In genomic region chr1:53065391-53065790, GRCh38 we compare ENCODE assay signal across 21 cellular contexts. TPM values are rescaled to one million over a fixed set of nuclear protein-coding genes. Genes with fewer than 3 reads are reported as not detected.
A peak's percentile ranks its signal among the peaks of the same experiment; 100 is the strongest.
DNase-seq lines count a peak whose midpoint lies in the region; ATAC-seq, FAIRE-seq and TF ChIP-seq lines count a peak whose summit lies in the region.
"Had no signal": no experiment of that assay in that cellular context is flagged by ENCODE, and none has a peak within 500 bp of the region (broad histone marks: within the 10 kb centered on the region; RNA-seq: fewer than 3 reads in every experiment).

No MANE protein-coding gene starts in this region.

- no peak overlapping the region for H2BK5ac ChIP-seq in H1 (ENCODE audit: low read depth, low read length)

- peak overlapping the region; percentile 27; the same call in 1 of the 2 replicates for H2BK12ac ChIP-seq in H1 (ENCODE audit: low read depth, low read length)

- H3K4me3 ChIP-seq in left ventricle myocardium inferior (no peak overlapping the region), H1 (ENCODE audit: extremely low read depth in 1 of 4, insufficient read depth in 2 of 4, low read depth in 3 of 4, low read length in 4 of 4) (no peak overlapping the region)
- H3K4me3 ChIP-seq: BLaER1, SJCRH30 had no signal

- H2AK5ac ChIP-seq in H1 (ENCODE audit: low read depth, low read length): no peak overlapping the region

- no peaks in the 10 kb centered on the region for H4K20me1 ChIP-seq in H1 (replicated peaks in 1 of 2; ENCODE audit: control insufficient read depth in 1 of 2, insufficient read depth in 2 of 2, low read length in 2 of 2)
- H4K20me1 ChIP-seq: BLaER1 had no signal

- peaks cover 26% of the 10 kb centered on the region for H3K4me1 Mint-ChIP-seq in nephron

- TF ChIP-seq RAD21 in H1 (IDR thresholded peaks at IDR 0.05 in 1 of 2, conservative IDR thresholded peaks at IDR 0.05 in 1 of 2; ENCODE audit: low read depth in 2 of 2, low read length in 2 of 2): peak; percentile 36 to 37

- H3K4me3 Mint-ChIP-seq in nephron: peak overlapping the region; percentile 27 to 60 (median 28)

- no peaks in the 10 kb centered on the region for H3K9me3 Mint-ChIP-seq in nephron

- H3K23ac ChIP-seq in H1 (ENCODE audit: insufficient read length): no peak overlapping the region

- H3K9ac ChIP-seq in H1 (replicated peaks in 1 of 4; ENCODE audit: extremely low read depth in 1 of 4, low read depth in 3 of 4, low read length in 3 of 4): no peak overlapping the region
- H3K9ac ChIP-seq: BLaER1 had no signal

- peaks cover 34% of the 10 kb centered on the region for H3K4me1 ChIP-seq in left ventricle myocardium inferior
- H3K4me1 ChIP-seq in H1 (replicated peaks in 1 of 4; ENCODE audit: control insufficient read depth in 3 of 4, insufficient read depth in 4 of 4, low read length in 3 of 4): peaks cover 0 to 15% (median 3%) of the 10 kb centered on the region in 4 experiments; a peak in 5 of 7 replicates
- H3K4me1 ChIP-seq: BLaER1 had no signal

- H3K79me1 ChIP-seq in H1 (ENCODE audit: low read depth, low read length): no peaks in the 10 kb centered on the region

- DNase-seq in left ventricle myocardium inferior (peak; percentile 7), left ventricle myocardium superior (no peak), H1 (ENCODE audit: low read depth in 1 of 2, low spot score in 2 of 2) (peak in 1 of 2 experiments; percentile 46), GM12891 (ENCODE audit: insufficient read length, low spot score) (no peak)
- DNase-seq: DMS 273 treated with DMSO at 0.1 percent for 48 hours, KBM-7, NCI-H1436, NCI-H2029, NCI-H510A, NCI-H774, PC-3, SJCRH30 had no signal

- POLR2A ChIA-PET in H1 (lab: Charles Lee; ENCODE audit: partially characterized antibody): no interaction called here

- no peak overlapping the region for H3K14ac ChIP-seq in H1 (ENCODE audit: insufficient read length)

- no peaks in the 10 kb centered on the region for H3K79me2 ChIP-seq in H1 (ENCODE audit: control insufficient read depth in 1 of 2, insufficient read depth in 2 of 2, low read length in 2 of 2)

- peaks cover 11% of the 10 kb centered on the region; the same call in 1 of the 2 replicates for H3K23me2 ChIP-seq in H1 (ENCODE audit: low read depth, low read length)

- no peaks in the 10 kb centered on the region for H3K36me3 ChIP-seq in left ventricle myocardium inferior
- no peaks in the 10 kb centered on the region for H3K36me3 ChIP-seq in H1 (ENCODE audit: control insufficient read depth in 2 of 4, insufficient read depth in 4 of 4, low read length in 3 of 4)
- H3K36me3 ChIP-seq: BLaER1, SJCRH30 had no signal

- TF ChIP-seq POLR2A in H1 (IDR thresholded peaks at IDR 0.05; ENCODE audit: control extremely low read depth in 1 of 2, low read depth in 2 of 2, low read length in 2 of 2) (no peak), GM12891 (IDR thresholded peaks at IDR 0.05; ENCODE audit: low read depth, low read length) (no peak)

- no peak overlapping the region for H3K27ac Mint-ChIP-seq in nephron

- H2BK120ac ChIP-seq in H1 (replicated peaks; ENCODE audit: low read depth, low read length): no peak overlapping the region

- TF ChIP-seq EP300 in H1 (IDR thresholded peaks at IDR 0.05; ENCODE audit: borderline replicate concordance in 1 of 2, low read depth in 2 of 2, low read length in 2 of 2): no peak

- no peak overlapping the region for H3K4me2 ChIP-seq in H1 (ENCODE audit: insufficient read depth in 1 of 2, low read depth in 2 of 2, low read length in 2 of 2)
- H3K4me2 ChIP-seq: BLaER1 had no signal

- 95% methylated on average over 7 of the region's 7 CpGs; no CpG with 5 or more reads in 1 of the 2 experiments for WGBS in H1 (ENCODE audit: extremely low coverage in 1 of 2, insufficient coverage in 1 of 2, insufficient read length in 1 of 2, insufficient replicate concordance in 2 of 2, low coverage in 1 of 2, low lambda C conversion rate in 2 of 2, missing lambda C conversion rate in 1 of 2), 2 experiments

- no peak overlapping the region for H4K91ac ChIP-seq in H1 (replicated peaks; ENCODE audit: insufficient read length, low read length)

- no peak for FAIRE-seq in H1 (lab: Jason Lieb, UNC)
- no peak for FAIRE-seq in GM12891 (lab: Jason Lieb, UNC)
- FAIRE-seq: A204.1 had no signal

- H3K27me3 Mint-ChIP-seq in nephron (ENCODE audit: low read depth): peaks cover 38% of the 10 kb centered on the region

- H2AFZ ChIP-seq in H1 (ENCODE audit: low read length): no peak overlapping the region

- no peak overlapping the region for H3K56ac ChIP-seq in H1 (replicated peaks; ENCODE audit: insufficient read length, low read depth, low read length)

- CTCF ChIA-PET in H1 (lab: Charles Lee; ENCODE audit: partially characterized antibody): interaction anchor here (0.5 to 2.6 kb wide), 3 partner anchors 23 to 30 kb away, joined by 3 to 9 read pairs (median 4); no protein-coding TSS in a partner anchor

- H4K5ac ChIP-seq in H1 (ENCODE audit: insufficient read length, low read depth, low read length): no peak overlapping the region

- H3K27ac ChIP-seq in left ventricle myocardium inferior (replicated peaks): no peak overlapping the region
- H3K27ac ChIP-seq in H1 (ENCODE audit: low read depth, low read length): no peak overlapping the region
- H3K27ac ChIP-seq: BLaER1, RWPE1, SJCRH30 had no signal

- intact Hi-C loops in left ventricle myocardium inferior (cut with micrococcal nuclease): no loop called here
- intact Hi-C loops in left ventricle myocardium superior (cut with micrococcal nuclease): no loop called here

- H3K18ac ChIP-seq in H1 (ENCODE audit: extremely low read depth, low read length): no peak overlapping the region

- no peak overlapping the region; the same call in 1 of the 2 replicates for H2BK20ac ChIP-seq in H1 (ENCODE audit: low read length)

- TF ChIP-seq CTCF in left ventricle myocardium inferior (IDR thresholded peaks at IDR 0.05; ENCODE audit: borderline replicate concordance) (no peak), H1 (IDR thresholded peaks at IDR 0.05; ENCODE audit: control extremely low read depth in 1 of 3, insufficient read depth in 1 of 3, low read depth in 1 of 3, low read length in 3 of 3) (peak; percentile 14 to 20 (median 17); a peak in 2 of 4 replicates), nephron (IDR thresholded peaks at IDR 0.05; ENCODE audit: unreplicated experiment in 3 of 3) (no peak)

- ATAC-seq in left ventricle myocardium superior (no peak), HG03139 (IDR thresholded peaks at IDR 0.05; ENCODE audit: unreplicated experiment) (no peak), GM19351 (IDR thresholded peaks at IDR 0.05; ENCODE audit: unreplicated experiment) (no peak)
- ATAC-seq: HCT116, PC-3 had no signal

- H3K36me3 Mint-ChIP-seq in nephron (ENCODE audit: low read depth): no peaks in the 10 kb centered on the region

- H2BK15ac ChIP-seq in H1 (ENCODE audit: low read length): no peak overlapping the region

- no peak overlapping the region for H4K8ac ChIP-seq in H1 (ENCODE audit: extremely low read depth, insufficient read depth, low read length)

- H3K9me3 ChIP-seq in left ventricle myocardium inferior (replicated peaks) (no peaks in the 10 kb centered on the region), H1 (ENCODE audit: insufficient read depth in 2 of 2, low read depth in 1 of 2, low read length in 1 of 2) (no peaks in the 10 kb centered on the region)
- H3K9me3 ChIP-seq: SJCRH30 had no signal

- peaks cover 29% of the 10 kb centered on the region for H3K27me3 ChIP-seq in left ventricle myocardium inferior (ENCODE audit: low read depth)
- peaks cover 27 to 46% (median 43%) of the 10 kb centered on the region in 4 experiments for H3K27me3 ChIP-seq in H1 (replicated peaks in 1 of 4; ENCODE audit: control insufficient read depth in 3 of 4, extremely low read depth in 1 of 4, insufficient read depth in 3 of 4, low read length in 3 of 4)
- H3K27me3 ChIP-seq: SJCRH30 had no signal

- H3K4ac ChIP-seq in H1 (replicated peaks; ENCODE audit: insufficient read length, low read depth, low read length): no peak overlapping the region

TF ChIP-seq in H1, 55 proteins besides CTCF, POLR2A, EP300 and RAD21:
- TF ChIP-seq POLR2AphosphoS5 (IDR thresholded peaks at IDR 0.05; ENCODE audit: low read depth, low read length) (no peak), CHD1 (IDR thresholded peaks at IDR 0.05; ENCODE audit: low read depth, low read length) (no peak), KDM5A (IDR thresholded peaks at IDR 0.05; ENCODE audit: low read length) (no peak), GTF2F1 (IDR thresholded peaks at IDR 0.05; ENCODE audit: borderline replicate concordance, low read depth, low read length) (no peak), ASH2L (IDR thresholded peaks at IDR 0.05; ENCODE audit: low read length) (no peak)

TF ChIP-seq in GM12891, 5 proteins besides CTCF, POLR2A, EP300 and RAD21:
- TF ChIP-seq PAX5 (IDR thresholded peaks at IDR 0.05; ENCODE audit: insufficient read depth, low read length, severe bottlenecking): no peak
- TF ChIP-seq POLR2AphosphoS5 (IDR thresholded peaks at IDR 0.05; ENCODE audit: low read depth, low read length): no peak

RNA-seq across cellular contexts. Expression of gene PODN, which starts 3.4 kb away (rescaled TPM):
- total RNA-seq in left ventricle myocardium inferior: 22.9 TPM
- total RNA-seq in left ventricle myocardium superior: 19.4 TPM
- total RNA-seq in H1 (2021; fragmentation: NEBNext Ultra II Directional; extraction: Animal tissue kit (Norgen Biotek cat#: 25700)): 0.11 and 0.17 TPM in 2 replicates
- 0.17 and 0.63 TPM in 2 replicates for polyA plus RNA-seq in H1 (2011; rRNA removed)
- 0.50 TPM for polyA plus RNA-seq in H1 (2011; cell fraction: cytosol; rRNA removed)
- polyA plus RNA-seq in H1 (2011; cell fraction: nucleus; rRNA removed): 0.91 TPM
- polyA plus RNA-seq in H1 (2012, experiment 1 of 2): 0.17 to 0.42 TPM (median 0.31 TPM) in 4 replicates
- 0.22 TPM for polyA plus RNA-seq in H1 (2012, experiment 2 of 2)
- polyA plus RNA-seq in H1 (2013, experiment 1 of 2): 0.14 TPM
- 0.22 TPM for polyA plus RNA-seq in H1 (2013, experiment 2 of 2)
- polyA minus RNA-seq in H1 (2011; rRNA and poly(A)+ RNA removed): 0.28 and 0.39 TPM in 2 replicates
- 1.8 TPM for polyA minus RNA-seq in H1 (2011; cell fraction: cytosol; rRNA and poly(A)+ RNA removed)
- polyA minus RNA-seq in H1 (2011; cell fraction: nucleus; rRNA and poly(A)+ RNA removed): 0.30 TPM
- polyA plus RNA-seq in GM12891 (2012; ENCODE audit: low read depth, missing spikeins): not detected
- total RNA-seq: Daoy, M059J, PC-3 had no signal

Comparison
In these comparisons a context has a peak if more than half of its experiments do, and no peak if none do; other contexts are left out.
1. CTCF ChIP-seq: peak in H1 (3 of 3); none in left ventricle myocardium inferior (single experiment) and nephron (0 of 3).
2. RNA of gene PODN, which starts 3.4 kb away (total RNA-seq): 22.9 TPM in left ventricle myocardium inferior (single experiment) and 19.4 TPM in left ventricle myocardium superior (single experiment); 0.11 to 0.17 TPM in H1; every median in the first group is over 10 times any median in the second.